In the genomic region with DNA sequence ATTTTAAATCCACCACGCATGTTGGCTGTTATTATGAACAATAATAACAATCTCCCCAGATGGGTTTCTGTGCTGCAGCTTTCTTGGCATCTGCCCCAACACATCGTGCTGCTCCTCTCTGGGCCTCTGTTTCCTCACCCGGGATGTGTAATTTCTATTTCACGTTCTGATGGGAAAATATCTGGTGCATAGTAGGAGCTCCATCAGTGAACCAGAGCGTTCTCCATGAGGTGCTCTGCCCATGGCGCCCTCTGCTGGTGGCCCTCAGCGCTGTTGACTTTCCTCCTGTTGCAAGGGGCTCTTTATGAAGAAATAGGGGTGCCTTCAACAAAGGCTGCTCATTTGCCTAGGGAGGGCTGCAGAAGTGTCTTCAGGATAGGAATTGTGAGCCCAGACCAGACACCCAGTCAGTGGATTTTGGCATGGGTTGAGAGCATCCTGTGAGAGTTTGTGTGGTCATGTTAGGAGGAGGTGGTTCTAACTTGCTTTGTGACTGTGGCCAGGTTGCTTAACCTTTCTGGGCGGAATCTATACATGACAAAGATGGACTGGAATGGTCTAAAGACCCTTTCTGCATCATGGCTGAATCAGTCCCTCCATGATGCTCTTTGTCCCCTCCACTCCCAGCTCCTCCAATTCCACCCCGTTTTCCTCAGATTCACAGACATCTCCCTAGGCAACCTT, we compare ENCODE assay signal across 1 cellular context.
A peak's percentile ranks its signal among the peaks of the same experiment; 100 is the strongest.
TF ChIP-seq lines count a peak whose summit lies in the region.

No MANE protein-coding gene starts in this region.

TF ChIP-seq in K562, 482 proteins besides CTCF, POLR2A, EP300 and RAD21 (continued from another document and continues in another):
- no peak for TF ChIP-seq MAFF (IDR thresholded peaks at IDR 0.05; ENCODE audit: low read length)
- 0 out of 2 replicates have a peak, but pooled peaks have one; percentile 57 for TF ChIP-seq FOXP1 (CRISPR knock-in tag; IDR thresholded peaks at IDR 0.05)
- TF ChIP-seq, protein P1, sequence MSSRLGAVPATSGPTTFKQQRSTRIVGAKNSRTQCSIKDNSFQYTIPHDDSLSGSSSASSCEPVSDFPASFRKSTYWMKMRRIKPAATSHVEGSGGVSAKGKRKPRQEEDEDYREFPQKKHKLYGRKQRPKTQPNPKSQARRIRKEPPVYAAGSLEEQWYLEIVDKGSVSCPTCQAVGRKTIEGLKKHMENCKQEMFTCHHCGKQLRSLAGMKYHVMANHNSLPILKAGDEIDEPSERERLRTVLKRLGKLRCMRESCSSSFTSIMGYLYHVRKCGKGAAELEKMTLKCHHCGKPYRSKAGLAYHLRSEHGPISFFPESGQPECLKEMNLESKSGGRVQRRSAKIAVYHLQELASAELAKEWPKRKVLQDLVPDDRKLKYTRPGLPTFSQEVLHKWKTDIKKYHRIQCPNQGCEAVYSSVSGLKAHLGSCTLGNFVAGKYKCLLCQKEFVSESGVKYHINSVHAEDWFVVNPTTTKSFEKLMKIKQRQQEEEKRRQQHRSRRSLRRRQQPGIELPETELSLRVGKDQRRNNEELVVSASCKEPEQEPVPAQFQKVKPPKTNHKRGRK (tag; IDR thresholded peaks at IDR 0.05) = no peak
- TF ChIP-seq POU5F1 (IDR thresholded peaks at IDR 0.05; ENCODE audit: borderline replicate concordance, low read depth, low read length, partially characterized antibody) = no peak
- no peak for TF ChIP-seq HDAC8 (tag; IDR thresholded peaks at IDR 0.05)
- 0 out of 4 replicates have a peak, but pooled peaks of 1 of the 2 experiments have one; percentile 18 for TF ChIP-seq RCOR1 (IDR thresholded peaks at IDR 0.05; ENCODE audit: borderline replicate concordance in 1 of 2, low read depth in 2 of 2, low read length in 2 of 2)
- TF ChIP-seq, protein P2, sequence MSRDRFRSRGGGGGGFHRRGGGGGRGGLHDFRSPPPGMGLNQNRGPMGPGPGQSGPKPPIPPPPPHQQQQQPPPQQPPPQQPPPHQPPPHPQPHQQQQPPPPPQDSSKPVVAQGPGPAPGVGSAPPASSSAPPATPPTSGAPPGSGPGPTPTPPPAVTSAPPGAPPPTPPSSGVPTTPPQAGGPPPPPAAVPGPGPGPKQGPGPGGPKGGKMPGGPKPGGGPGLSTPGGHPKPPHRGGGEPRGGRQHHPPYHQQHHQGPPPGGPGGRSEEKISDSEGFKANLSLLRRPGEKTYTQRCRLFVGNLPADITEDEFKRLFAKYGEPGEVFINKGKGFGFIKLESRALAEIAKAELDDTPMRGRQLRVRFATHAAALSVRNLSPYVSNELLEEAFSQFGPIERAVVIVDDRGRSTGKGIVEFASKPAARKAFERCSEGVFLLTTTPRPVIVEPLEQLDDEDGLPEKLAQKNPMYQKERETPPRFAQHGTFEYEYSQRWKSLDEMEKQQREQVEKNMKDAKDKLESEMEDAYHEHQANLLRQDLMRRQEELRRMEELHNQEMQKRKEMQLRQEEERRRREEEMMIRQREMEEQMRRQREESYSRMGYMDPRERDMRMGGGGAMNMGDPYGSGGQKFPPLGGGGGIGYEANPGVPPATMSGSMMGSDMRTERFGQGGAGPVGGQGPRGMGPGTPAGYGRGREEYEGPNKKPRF (IDR thresholded peaks at IDR 0.05; ENCODE audit: low read depth, low read length) = no peak
- 0 out of 2 replicates have a peak, but pooled peaks have one; percentile 26 for TF ChIP-seq NBN (IDR thresholded peaks at IDR 0.05; ENCODE audit: low read depth)
- peak; percentile 21; the same call in 1 of the 2 replicates for TF ChIP-seq JUND (IDR thresholded peaks at IDR 0.05; ENCODE audit: borderline replicate concordance, low read depth, low read length)
- no peak for TF ChIP-seq JUND (tag; IDR thresholded peaks at IDR 0.05; ENCODE audit: borderline replicate concordance, low read depth, low read length)
- TF ChIP-seq ADNP (tag; IDR thresholded peaks at IDR 0.05) = 0 out of 2 replicates have a peak, but pooled peaks have one; percentile 58
- TF ChIP-seq, protein P3, sequence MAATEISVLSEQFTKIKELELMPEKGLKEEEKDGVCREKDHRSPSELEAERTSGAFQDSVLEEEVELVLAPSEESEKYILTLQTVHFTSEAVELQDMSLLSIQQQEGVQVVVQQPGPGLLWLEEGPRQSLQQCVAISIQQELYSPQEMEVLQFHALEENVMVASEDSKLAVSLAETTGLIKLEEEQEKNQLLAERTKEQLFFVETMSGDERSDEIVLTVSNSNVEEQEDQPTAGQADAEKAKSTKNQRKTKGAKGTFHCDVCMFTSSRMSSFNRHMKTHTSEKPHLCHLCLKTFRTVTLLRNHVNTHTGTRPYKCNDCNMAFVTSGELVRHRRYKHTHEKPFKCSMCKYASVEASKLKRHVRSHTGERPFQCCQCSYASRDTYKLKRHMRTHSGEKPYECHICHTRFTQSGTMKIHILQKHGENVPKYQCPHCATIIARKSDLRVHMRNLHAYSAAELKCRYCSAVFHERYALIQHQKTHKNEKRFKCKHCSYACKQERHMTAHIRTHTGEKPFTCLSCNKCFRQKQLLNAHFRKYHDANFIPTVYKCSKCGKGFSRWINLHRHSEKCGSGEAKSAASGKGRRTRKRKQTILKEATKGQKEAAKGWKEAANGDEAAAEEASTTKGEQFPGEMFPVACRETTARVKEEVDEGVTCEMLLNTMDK (IDR thresholded peaks at IDR 0.05; ENCODE audit: borderline replicate concordance, insufficient read depth, low read depth, low read length, poor library complexity, severe bottlenecking) = peak; percentile 46
- TF ChIP-seq CBX5 (IDR thresholded peaks at IDR 0.05; ENCODE audit: borderline replicate concordance, low read depth) = no peak
- TF ChIP-seq FOXA3 (CRISPR knock-in tag; conservative IDR thresholded peaks at IDR 0.05 in 1 of 2, IDR thresholded peaks at IDR 0.05 in 1 of 2) = peak; percentile 38 to 58; a peak in 2 of 4 replicates
- no peak for TF ChIP-seq HNRNPL (IDR thresholded peaks at IDR 0.05; ENCODE audit: low read depth, low read length)
- TF ChIP-seq, protein P4, sequence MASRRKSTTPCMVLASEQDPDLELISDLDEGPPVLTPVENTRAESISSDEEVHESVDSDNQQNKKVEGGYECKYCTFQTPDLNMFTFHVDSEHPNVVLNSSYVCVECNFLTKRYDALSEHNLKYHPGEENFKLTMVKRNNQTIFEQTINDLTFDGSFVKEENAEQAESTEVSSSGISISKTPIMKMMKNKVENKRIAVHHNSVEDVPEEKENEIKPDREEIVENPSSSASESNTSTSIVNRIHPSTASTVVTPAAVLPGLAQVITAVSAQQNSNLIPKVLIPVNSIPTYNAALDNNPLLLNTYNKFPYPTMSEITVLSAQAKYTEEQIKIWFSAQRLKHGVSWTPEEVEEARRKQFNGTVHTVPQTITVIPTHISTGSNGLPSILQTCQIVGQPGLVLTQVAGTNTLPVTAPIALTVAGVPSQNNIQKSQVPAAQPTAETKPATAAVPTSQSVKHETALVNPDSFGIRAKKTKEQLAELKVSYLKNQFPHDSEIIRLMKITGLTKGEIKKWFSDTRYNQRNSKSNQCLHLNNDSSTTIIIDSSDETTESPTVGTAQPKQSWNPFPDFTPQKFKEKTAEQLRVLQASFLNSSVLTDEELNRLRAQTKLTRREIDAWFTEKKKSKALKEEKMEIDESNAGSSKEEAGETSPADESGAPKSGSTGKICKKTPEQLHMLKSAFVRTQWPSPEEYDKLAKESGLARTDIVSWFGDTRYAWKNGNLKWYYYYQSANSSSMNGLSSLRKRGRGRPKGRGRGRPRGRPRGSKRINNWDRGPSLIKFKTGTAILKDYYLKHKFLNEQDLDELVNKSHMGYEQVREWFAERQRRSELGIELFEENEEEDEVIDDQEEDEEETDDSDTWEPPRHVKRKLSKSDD (conservative IDR thresholded peaks at IDR 0.05; ENCODE audit: low read length) = no peak
- no peak for TF ChIP-seq C11orf30 (IDR thresholded peaks at IDR 0.05; ENCODE audit: low read depth)
- TF ChIP-seq HDAC2 (IDR thresholded peaks at IDR 0.05) = 0 out of 2 replicates have a peak, but pooled peaks have one; percentile 24
- TF ChIP-seq, protein P5, sequence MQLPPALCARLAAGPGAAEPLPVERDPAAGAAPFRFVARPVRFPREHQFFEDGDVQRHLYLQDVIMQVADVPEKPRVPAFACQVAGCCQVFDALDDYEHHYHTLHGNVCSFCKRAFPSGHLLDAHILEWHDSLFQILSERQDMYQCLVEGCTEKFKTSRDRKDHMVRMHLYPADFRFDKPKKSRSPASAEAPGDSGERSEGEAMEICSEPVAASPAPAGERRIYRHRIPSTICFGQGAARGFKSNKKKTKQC (CRISPR knock-in tag; IDR thresholded peaks at IDR 0.05) = 0 out of 2 replicates have a peak, but pooled peaks have one; percentile 21
- TF ChIP-seq CEBPB (tag; IDR thresholded peaks at IDR 0.05) = peak; percentile 83
- TF ChIP-seq, protein P6, sequence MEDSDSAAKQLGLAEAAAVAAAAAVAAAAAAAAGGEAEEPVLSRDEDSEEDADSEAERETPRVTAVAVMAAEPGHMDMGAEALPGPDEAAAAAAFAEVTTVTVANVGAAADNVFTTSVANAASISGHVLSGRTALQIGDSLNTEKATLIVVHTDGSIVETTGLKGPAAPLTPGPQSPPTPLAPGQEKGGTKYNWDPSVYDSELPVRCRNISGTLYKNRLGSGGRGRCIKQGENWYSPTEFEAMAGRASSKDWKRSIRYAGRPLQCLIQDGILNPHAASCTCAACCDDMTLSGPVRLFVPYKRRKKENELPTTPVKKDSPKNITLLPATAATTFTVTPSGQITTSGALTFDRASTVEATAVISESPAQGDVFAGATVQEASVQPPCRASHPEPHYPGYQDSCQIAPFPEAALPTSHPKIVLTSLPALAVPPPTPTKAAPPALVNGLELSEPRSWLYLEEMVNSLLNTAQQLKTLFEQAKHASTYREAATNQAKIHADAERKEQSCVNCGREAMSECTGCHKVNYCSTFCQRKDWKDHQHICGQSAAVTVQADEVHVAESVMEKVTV (CRISPR knock-in tag; IDR thresholded peaks at IDR 0.05) = peak; percentile 43; the same call in 1 of the 2 replicates
- no peak for TF ChIP-seq GATAD2B (IDR thresholded peaks at IDR 0.05; ENCODE audit: borderline replicate concordance)
- no peak for TF ChIP-seq ZNF644 (tag; IDR thresholded peaks at IDR 0.05; ENCODE audit: low read depth)
- TF ChIP-seq PHB2 (IDR thresholded peaks at IDR 0.05; ENCODE audit: low read depth) = no peak
- TF ChIP-seq, protein P7, sequence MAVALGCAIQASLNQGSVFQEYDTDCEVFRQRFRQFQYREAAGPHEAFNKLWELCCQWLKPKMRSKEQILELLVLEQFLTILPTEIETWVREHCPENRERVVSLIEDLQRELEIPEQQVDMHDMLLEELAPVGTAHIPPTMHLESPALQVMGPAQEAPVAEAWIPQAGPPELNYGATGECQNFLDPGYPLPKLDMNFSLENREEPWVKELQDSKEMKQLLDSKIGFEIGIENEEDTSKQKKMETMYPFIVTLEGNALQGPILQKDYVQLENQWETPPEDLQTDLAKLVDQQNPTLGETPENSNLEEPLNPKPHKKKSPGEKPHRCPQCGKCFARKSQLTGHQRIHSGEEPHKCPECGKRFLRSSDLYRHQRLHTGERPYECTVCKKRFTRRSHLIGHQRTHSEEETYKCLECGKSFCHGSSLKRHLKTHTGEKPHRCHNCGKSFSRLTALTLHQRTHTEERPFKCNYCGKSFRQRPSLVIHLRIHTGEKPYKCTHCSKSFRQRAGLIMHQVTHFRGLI (CRISPR knock-in tag; IDR thresholded peaks at IDR 0.05) = no peak
- TF ChIP-seq, protein P8, sequence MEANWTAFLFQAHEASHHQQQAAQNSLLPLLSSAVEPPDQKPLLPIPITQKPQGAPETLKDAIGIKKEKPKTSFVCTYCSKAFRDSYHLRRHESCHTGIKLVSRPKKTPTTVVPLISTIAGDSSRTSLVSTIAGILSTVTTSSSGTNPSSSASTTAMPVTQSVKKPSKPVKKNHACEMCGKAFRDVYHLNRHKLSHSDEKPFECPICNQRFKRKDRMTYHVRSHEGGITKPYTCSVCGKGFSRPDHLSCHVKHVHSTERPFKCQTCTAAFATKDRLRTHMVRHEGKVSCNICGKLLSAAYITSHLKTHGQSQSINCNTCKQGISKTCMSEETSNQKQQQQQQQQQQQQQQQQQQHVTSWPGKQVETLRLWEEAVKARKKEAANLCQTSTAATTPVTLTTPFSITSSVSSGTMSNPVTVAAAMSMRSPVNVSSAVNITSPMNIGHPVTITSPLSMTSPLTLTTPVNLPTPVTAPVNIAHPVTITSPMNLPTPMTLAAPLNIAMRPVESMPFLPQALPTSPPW (CRISPR knock-in tag; IDR thresholded peaks at IDR 0.05) = peak; percentile 38; the same call in 1 of the 2 replicates
- no peak for TF ChIP-seq JUNB (CRISPR knock-in tag; conservative IDR thresholded peaks at IDR 0.05)
- TF ChIP-seq DDX20 (tag; IDR thresholded peaks at IDR 0.05; ENCODE audit: low read depth) = no peak
- no peak for TF ChIP-seq TCF3 (CRISPR knock-in tag; IDR thresholded peaks at IDR 0.05)
- TF ChIP-seq, protein P9, sequence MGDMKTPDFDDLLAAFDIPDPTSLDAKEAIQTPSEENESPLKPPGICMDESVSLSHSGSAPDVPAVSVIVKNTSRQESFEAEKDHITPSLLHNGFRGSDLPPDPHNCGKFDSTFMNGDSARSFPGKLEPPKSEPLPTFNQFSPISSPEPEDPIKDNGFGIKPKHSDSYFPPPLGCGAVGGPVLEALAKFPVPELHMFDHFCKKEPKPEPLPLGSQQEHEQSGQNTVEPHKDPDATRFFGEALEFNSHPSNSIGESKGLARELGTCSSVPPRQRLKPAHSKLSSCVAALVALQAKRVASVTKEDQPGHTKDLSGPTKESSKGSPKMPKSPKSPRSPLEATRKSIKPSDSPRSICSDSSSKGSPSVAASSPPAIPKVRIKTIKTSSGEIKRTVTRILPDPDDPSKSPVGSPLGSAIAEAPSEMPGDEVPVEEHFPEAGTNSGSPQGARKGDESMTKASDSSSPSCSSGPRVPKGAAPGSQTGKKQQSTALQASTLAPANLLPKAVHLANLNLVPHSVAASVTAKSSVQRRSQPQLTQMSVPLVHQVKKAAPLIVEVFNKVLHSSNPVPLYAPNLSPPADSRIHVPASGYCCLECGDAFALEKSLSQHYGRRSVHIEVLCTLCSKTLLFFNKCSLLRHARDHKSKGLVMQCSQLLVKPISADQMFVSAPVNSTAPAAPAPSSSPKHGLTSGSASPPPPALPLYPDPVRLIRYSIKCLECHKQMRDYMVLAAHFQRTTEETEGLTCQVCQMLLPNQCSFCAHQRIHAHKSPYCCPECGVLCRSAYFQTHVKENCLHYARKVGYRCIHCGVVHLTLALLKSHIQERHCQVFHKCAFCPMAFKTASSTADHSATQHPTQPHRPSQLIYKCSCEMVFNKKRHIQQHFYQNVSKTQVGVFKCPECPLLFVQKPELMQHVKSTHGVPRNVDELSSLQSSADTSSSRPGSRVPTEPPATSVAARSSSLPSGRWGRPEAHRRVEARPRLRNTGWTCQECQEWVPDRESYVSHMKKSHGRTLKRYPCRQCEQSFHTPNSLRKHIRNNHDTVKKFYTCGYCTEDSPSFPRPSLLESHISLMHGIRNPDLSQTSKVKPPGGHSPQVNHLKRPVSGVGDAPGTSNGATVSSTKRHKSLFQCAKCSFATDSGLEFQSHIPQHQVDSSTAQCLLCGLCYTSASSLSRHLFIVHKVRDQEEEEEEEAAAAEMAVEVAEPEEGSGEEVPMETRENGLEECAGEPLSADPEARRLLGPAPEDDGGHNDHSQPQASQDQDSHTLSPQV (IDR thresholded peaks at IDR 0.05) = peak; percentile 77
- no peak for TF ChIP-seq STAG1 (CRISPR knock-in tag; IDR thresholded peaks at IDR 0.05; ENCODE audit: borderline replicate concordance)
- no peak for TF ChIP-seq RBBP5 (IDR thresholded peaks at IDR 0.05; ENCODE audit: borderline replicate concordance, insufficient read depth, low read length, poor library complexity, severe bottlenecking)
- TF ChIP-seq ZC3H4 (CRISPR knock-in tag; IDR thresholded peaks at IDR 0.05; ENCODE audit: borderline replicate concordance) = no peak
- no peak for TF ChIP-seq ZNF12 (CRISPR knock-in tag; IDR thresholded peaks at IDR 0.05)
- no peak for TF ChIP-seq NR2C1 (IDR thresholded peaks at IDR 0.05)
- no peak for TF ChIP-seq NR2C1 (tag; IDR thresholded peaks at IDR 0.05)
- peak; percentile 15 to 62; a peak in 3 of 4 replicates for TF ChIP-seq KDM1A (IDR thresholded peaks at IDR 0.05)
- TF ChIP-seq LARP7 (IDR thresholded peaks at IDR 0.05) = no peak
